Comparison of ENCODE assay signal across 1 cellular context in the genomic region with DNA sequence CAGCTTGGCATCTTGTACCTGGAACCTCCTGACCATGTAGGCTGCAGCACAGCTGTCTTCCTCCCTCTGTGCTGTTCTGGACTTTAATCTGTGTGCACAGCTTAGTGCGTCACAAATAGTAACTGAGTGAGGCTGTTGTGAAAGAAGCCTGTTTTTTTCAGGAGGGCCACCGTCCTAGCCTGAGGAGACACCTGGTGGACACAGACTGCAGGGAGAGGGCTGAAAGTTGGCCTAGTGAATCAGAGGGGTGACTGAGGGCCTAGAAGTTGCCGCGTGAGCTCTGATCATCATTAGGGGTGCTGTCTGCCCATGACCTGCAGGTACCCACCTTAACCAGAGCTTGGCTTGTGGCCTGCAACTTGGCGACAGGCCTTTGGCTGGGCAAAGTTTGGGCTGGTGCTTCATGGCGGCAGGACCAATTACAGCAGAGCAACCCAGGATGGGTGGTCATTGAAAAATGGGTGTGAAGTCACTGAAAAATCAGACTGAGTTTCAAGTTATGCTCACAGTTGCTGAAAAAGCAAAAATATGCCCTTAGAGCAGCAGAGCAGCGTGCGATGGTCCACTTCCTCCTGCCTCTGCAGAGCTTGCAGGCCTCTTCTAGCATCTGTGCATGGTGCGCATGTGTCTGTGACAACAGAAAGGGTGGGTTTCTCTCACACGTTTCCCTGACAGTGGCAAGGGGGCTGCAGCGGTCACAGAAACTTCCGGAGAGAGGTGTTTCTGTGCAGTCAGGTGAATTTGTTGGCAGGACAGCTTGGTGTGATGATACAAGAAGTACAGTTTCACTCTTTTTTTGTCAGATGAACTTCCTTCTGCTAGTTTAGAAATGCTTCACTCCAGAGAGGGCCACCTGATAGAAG.
A peak's percentile ranks its signal among the peaks of the same experiment; 100 is the strongest.
TF ChIP-seq lines count a peak whose summit lies in the region.

No MANE protein-coding gene starts in this region.

TF ChIP-seq in HepG2, 621 proteins besides CTCF, POLR2A, EP300 and RAD21 (continued from another document and continues in another):
- TF ChIP-seq, protein P1, sequence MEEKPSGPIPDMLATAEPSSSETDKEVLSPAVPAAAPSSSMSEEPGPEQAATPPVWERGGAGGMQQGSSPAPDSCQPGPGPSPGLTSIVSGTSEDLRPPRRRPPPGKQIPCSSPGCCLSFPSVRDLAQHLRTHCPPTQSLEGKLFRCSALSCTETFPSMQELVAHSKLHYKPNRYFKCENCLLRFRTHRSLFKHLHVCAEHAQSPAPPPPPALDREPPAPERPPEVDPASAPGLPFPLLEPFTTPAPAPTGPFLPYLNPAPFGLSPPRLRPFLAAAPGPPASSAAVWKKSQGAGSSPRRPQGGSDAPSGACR (CRISPR knock-in tag; IDR thresholded peaks at IDR 0.05): no peak; the same call in 1 of the 2 replicates
- TF ChIP-seq ZBTB3 (CRISPR knock-in tag; IDR thresholded peaks at IDR 0.05; ENCODE audit: borderline replicate concordance, low read depth) (no peak), DPF2 (CRISPR knock-in tag; IDR thresholded peaks at IDR 0.05; ENCODE audit: borderline replicate concordance, low read depth) (peak; percentile 90; the same call in 1 of the 2 replicates), SMAD9 (CRISPR knock-in tag; IDR thresholded peaks at IDR 0.05) (0 out of 2 replicates have a peak, but pooled peaks have one; percentile 86), ZMAT3 (CRISPR knock-in tag; conservative IDR thresholded peaks at IDR 0.05) (peak; percentile 76), NFYC (CRISPR knock-in tag; IDR thresholded peaks at IDR 0.05) (peak; percentile 47; the same call in 1 of the 2 replicates), ZNF143 (CRISPR knock-in tag; IDR thresholded peaks at IDR 0.05) (peak; percentile 45; the same call in 1 of the 2 replicates), ZNF282 (IDR thresholded peaks at IDR 0.05; ENCODE audit: partially characterized antibody) (no peak), SP2 (CRISPR knock-in tag; IDR thresholded peaks at IDR 0.05) (0 out of 2 replicates have a peak, but pooled peaks have one; percentile 13), PHF21A (CRISPR knock-in tag; IDR thresholded peaks at IDR 0.05) (peak; percentile 96), ZFY (CRISPR knock-in tag; IDR thresholded peaks at IDR 0.05) (peak; percentile 84), FOXO1 (CRISPR knock-in tag; IDR thresholded peaks at IDR 0.05) (peak; percentile 97), NFE2L1 (CRISPR knock-in tag; IDR thresholded peaks at IDR 0.05; ENCODE audit: borderline replicate concordance) (no peak), ZNF749 (CRISPR knock-in tag; IDR thresholded peaks at IDR 0.05; ENCODE audit: borderline replicate concordance) (peak; percentile 85; the same call in 1 of the 2 replicates), TP53 (CRISPR knock-in tag; conservative IDR thresholded peaks at IDR 0.05) (no peak), HOXA3 (CRISPR knock-in tag; IDR thresholded peaks at IDR 0.05) (peak; percentile 97), ZNF850 (CRISPR knock-in tag; conservative IDR thresholded peaks at IDR 0.05) (no peak), RCOR2 (CRISPR knock-in tag; IDR thresholded peaks at IDR 0.05) (peak; percentile 92), DMAP1 (CRISPR knock-in tag; IDR thresholded peaks at IDR 0.05) (peak; percentile 83), ISL2 (CRISPR knock-in tag; IDR thresholded peaks at IDR 0.05) (peak; percentile 84), CBX5 (CRISPR knock-in tag; IDR thresholded peaks at IDR 0.05; ENCODE audit: borderline replicate concordance) (peak; percentile 81), ZKSCAN5 (CRISPR knock-in tag; IDR thresholded peaks at IDR 0.05) (no peak; the same call in 1 of the 2 replicates), HNRNPH1 (optimal IDR thresholded peaks at IDR 0.05; ENCODE audit: low read depth, low read length) (no peak), KDM1A (CRISPR knock-in tag; IDR thresholded peaks at IDR 0.05) (peak; percentile 68; the same call in 1 of the 2 replicates), REPIN1 (CRISPR knock-in tag; IDR thresholded peaks at IDR 0.05; ENCODE audit: borderline replicate concordance, low read depth) (peak; percentile 97), BCL6 (CRISPR knock-in tag; IDR thresholded peaks at IDR 0.05) (peak; percentile 75; the same call in 1 of the 2 replicates), ZNF20 (CRISPR knock-in tag; IDR thresholded peaks at IDR 0.05) (no peak), HNF4A (CRISPR knock-in tag; IDR thresholded peaks at IDR 0.05) (peak; percentile 99), ZNF775 (CRISPR knock-in tag; IDR thresholded peaks at IDR 0.05; ENCODE audit: borderline replicate concordance) (0 out of 2 replicates have a peak, but pooled peaks have one; percentile 11), CBX1 (IDR thresholded peaks at IDR 0.05; ENCODE audit: low read depth) (no peak), DNMT1 (CRISPR knock-in tag; IDR thresholded peaks at IDR 0.05) (peak; percentile 14; the same call in 1 of the 2 replicates), ZFP90 (CRISPR knock-in tag; IDR thresholded peaks at IDR 0.05; ENCODE audit: borderline replicate concordance) (peak; percentile 20; the same call in 1 of the 2 replicates), RELA (CRISPR knock-in tag; IDR thresholded peaks at IDR 0.05) (no peak; the same call in 1 of the 2 replicates), PAF1 (CRISPR knock-in tag; IDR thresholded peaks at IDR 0.05) (peak; percentile 61; the same call in 1 of the 2 replicates), IKZF1 (IDR thresholded peaks at IDR 0.05) (no peak), NCOA2 (CRISPR knock-in tag; IDR thresholded peaks at IDR 0.05) (peak; percentile 85), FOXP1 (IDR thresholded peaks at IDR 0.05) (peak; percentile 63; the same call in 1 of the 2 replicates), FOXP1 (CRISPR knock-in tag; IDR thresholded peaks at IDR 0.05) (peak; percentile 86)
- TF ChIP-seq, protein P2, sequence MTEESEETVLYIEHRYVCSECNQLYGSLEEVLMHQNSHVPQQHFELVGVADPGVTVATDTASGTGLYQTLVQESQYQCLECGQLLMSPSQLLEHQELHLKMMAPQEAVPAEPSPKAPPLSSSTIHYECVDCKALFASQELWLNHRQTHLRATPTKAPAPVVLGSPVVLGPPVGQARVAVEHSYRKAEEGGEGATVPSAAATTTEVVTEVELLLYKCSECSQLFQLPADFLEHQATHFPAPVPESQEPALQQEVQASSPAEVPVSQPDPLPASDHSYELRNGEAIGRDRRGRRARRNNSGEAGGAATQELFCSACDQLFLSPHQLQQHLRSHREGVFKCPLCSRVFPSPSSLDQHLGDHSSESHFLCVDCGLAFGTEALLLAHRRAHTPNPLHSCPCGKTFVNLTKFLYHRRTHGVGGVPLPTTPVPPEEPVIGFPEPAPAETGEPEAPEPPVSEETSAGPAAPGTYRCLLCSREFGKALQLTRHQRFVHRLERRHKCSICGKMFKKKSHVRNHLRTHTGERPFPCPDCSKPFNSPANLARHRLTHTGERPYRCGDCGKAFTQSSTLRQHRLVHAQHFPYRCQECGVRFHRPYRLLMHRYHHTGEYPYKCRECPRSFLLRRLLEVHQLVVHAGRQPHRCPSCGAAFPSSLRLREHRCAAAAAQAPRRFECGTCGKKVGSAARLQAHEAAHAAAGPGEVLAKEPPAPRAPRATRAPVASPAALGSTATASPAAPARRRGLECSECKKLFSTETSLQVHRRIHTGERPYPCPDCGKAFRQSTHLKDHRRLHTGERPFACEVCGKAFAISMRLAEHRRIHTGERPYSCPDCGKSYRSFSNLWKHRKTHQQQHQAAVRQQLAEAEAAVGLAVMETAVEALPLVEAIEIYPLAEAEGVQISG (CRISPR knock-in tag; IDR thresholded peaks at IDR 0.05): peak; percentile 89
- TF ChIP-seq, protein P3, sequence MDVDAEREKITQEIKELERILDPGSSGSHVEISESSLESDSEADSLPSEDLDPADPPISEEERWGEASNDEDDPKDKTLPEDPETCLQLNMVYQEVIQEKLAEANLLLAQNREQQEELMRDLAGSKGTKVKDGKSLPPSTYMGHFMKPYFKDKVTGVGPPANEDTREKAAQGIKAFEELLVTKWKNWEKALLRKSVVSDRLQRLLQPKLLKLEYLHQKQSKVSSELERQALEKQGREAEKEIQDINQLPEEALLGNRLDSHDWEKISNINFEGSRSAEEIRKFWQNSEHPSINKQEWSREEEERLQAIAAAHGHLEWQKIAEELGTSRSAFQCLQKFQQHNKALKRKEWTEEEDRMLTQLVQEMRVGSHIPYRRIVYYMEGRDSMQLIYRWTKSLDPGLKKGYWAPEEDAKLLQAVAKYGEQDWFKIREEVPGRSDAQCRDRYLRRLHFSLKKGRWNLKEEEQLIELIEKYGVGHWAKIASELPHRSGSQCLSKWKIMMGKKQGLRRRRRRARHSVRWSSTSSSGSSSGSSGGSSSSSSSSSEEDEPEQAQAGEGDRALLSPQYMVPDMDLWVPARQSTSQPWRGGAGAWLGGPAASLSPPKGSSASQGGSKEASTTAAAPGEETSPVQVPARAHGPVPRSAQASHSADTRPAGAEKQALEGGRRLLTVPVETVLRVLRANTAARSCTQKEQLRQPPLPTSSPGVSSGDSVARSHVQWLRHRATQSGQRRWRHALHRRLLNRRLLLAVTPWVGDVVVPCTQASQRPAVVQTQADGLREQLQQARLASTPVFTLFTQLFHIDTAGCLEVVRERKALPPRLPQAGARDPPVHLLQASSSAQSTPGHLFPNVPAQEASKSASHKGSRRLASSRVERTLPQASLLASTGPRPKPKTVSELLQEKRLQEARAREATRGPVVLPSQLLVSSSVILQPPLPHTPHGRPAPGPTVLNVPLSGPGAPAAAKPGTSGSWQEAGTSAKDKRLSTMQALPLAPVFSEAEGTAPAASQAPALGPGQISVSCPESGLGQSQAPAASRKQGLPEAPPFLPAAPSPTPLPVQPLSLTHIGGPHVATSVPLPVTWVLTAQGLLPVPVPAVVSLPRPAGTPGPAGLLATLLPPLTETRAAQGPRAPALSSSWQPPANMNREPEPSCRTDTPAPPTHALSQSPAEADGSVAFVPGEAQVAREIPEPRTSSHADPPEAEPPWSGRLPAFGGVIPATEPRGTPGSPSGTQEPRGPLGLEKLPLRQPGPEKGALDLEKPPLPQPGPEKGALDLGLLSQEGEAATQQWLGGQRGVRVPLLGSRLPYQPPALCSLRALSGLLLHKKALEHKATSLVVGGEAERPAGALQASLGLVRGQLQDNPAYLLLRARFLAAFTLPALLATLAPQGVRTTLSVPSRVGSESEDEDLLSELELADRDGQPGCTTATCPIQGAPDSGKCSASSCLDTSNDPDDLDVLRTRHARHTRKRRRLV (CRISPR knock-in tag; IDR thresholded peaks at IDR 0.05): 0 out of 2 replicates have a peak, but pooled peaks have one; percentile 55
- TF ChIP-seq, protein P4, sequence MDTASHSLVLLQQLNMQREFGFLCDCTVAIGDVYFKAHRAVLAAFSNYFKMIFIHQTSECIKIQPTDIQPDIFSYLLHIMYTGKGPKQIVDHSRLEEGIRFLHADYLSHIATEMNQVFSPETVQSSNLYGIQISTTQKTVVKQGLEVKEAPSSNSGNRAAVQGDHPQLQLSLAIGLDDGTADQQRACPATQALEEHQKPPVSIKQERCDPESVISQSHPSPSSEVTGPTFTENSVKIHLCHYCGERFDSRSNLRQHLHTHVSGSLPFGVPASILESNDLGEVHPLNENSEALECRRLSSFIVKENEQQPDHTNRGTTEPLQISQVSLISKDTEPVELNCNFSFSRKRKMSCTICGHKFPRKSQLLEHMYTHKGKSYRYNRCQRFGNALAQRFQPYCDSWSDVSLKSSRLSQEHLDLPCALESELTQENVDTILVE (CRISPR knock-in tag; IDR thresholded peaks at IDR 0.05): peak; percentile 89; the same call in 1 of the 2 replicates
- TF ChIP-seq, protein P5, sequence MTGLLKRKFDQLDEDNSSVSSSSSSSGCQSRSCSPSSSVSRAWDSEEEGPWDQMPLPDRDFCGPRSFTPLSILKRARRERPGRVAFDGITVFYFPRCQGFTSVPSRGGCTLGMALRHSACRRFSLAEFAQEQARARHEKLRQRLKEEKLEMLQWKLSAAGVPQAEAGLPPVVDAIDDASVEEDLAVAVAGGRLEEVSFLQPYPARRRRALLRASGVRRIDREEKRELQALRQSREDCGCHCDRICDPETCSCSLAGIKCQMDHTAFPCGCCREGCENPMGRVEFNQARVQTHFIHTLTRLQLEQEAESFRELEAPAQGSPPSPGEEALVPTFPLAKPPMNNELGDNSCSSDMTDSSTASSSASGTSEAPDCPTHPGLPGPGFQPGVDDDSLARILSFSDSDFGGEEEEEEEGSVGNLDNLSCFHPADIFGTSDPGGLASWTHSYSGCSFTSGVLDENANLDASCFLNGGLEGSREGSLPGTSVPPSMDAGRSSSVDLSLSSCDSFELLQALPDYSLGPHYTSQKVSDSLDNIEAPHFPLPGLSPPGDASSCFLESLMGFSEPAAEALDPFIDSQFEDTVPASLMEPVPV (CRISPR knock-in tag; IDR thresholded peaks at IDR 0.05): peak; percentile 66; the same call in 1 of the 2 replicates
- TF ChIP-seq, protein P6, sequence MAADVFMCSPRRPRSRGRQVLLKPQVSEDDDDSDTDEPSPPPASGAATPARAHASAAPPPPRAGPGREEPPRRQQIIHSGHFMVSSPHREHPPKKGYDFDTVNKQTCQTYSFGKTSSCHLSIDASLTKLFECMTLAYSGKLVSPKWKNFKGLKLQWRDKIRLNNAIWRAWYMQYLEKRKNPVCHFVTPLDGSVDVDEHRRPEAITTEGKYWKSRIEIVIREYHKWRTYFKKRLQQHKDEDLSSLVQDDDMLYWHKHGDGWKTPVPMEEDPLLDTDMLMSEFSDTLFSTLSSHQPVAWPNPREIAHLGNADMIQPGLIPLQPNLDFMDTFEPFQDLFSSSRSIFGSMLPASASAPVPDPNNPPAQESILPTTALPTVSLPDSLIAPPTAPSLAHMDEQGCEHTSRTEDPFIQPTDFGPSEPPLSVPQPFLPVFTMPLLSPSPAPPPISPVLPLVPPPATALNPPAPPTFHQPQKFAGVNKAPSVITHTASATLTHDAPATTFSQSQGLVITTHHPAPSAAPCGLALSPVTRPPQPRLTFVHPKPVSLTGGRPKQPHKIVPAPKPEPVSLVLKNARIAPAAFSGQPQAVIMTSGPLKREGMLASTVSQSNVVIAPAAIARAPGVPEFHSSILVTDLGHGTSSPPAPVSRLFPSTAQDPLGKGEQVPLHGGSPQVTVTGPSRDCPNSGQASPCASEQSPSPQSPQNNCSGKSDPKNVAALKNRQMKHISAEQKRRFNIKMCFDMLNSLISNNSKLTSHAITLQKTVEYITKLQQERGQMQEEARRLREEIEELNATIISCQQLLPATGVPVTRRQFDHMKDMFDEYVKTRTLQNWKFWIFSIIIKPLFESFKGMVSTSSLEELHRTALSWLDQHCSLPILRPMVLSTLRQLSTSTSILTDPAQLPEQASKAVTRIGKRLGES (CRISPR knock-in tag; IDR thresholded peaks at IDR 0.05; ENCODE audit: borderline replicate concordance): no peak
- TF ChIP-seq, protein P7, sequence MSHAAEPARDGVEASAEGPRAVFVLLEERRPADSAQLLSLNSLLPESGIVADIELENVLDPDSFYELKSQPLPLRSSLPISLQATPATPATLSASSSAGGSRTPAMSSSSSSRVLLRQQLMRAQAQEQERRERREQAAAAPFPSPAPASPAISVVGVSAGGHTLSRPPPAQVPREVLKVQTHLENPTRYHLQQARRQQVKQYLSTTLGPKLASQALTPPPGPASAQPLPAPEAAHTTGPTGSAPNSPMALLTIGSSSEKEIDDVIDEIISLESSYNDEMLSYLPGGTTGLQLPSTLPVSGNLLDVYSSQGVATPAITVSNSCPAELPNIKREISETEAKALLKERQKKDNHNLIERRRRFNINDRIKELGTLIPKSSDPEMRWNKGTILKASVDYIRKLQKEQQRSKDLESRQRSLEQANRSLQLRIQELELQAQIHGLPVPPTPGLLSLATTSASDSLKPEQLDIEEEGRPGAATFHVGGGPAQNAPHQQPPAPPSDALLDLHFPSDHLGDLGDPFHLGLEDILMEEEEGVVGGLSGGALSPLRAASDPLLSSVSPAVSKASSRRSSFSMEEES (CRISPR knock-in tag; IDR thresholded peaks at IDR 0.05): peak; percentile 73; the same call in 1 of the 2 replicates
- TF ChIP-seq, protein P8, sequence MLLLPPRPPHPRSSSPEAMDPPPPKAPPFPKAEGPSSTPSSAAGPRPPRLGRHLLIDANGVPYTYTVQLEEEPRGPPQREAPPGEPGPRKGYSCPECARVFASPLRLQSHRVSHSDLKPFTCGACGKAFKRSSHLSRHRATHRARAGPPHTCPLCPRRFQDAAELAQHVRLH (CRISPR knock-in tag; IDR thresholded peaks at IDR 0.05; ENCODE audit: borderline replicate concordance, low read depth): peak; percentile 96
